In the genomic region with DNA sequence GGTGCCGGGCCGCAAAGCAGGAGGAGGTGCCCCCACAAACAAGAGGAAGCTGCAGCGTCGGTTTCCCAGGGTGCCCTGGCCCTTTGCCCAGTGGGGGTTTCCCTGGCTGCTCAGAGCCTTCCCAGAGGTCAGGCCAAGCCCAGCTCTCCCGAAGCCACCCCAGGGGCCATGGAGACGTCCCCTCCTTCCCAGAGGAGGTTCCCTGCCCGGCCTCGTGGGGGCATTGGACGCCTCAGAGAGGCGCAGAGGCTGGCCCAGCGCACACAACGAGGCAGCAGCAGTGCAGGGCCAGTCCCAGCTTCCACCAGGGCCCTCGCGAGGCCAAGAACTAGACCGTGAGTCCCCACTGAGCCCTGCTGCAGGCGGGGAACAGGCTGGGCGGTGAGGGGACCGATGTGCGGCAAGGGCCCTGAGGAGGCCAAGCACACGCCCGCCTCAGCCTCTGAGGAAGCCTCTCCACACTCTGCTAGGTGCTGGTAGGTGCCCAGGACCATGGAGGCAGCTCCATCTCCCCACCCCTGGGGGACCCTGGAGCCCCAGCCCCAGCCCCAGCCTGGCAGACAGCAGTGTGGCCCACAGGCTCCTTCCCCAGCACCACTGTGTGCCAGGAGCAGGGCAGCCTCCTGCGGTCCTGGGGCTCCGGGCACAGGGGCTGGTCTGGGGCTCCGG, we compare ENCODE assay signal across 1 cellular context.
TF ChIP-seq lines count a peak whose summit lies in the region.

No MANE protein-coding gene starts in this region.

TF ChIP-seq in GM12878, 131 proteins besides CTCF, POLR2A, EP300 and RAD21:
- TF ChIP-seq YBX1 (IDR thresholded peaks at IDR 0.05) (no peak), EED (IDR thresholded peaks at IDR 0.05; ENCODE audit: low read depth) (no peak), NR2F1 (conservative IDR thresholded peaks at IDR 0.05) (0 out of 2 replicates have a peak, but pooled peaks have one; percentile 18), SMAD5 (IDR thresholded peaks at IDR 0.05; ENCODE audit: low read depth) (no peak), HDAC2 (IDR thresholded peaks at IDR 0.05) (no peak), FOXK2 (IDR thresholded peaks at IDR 0.05) (no peak), ETV6 (conservative IDR thresholded peaks at IDR 0.05 in 1 of 2, IDR thresholded peaks at IDR 0.05 in 1 of 2; ENCODE audit: borderline replicate concordance in 1 of 2, low read depth in 1 of 2) (no peak), BMI1 (IDR thresholded peaks at IDR 0.05; ENCODE audit: borderline replicate concordance) (no peak)
